ENCODE assay signal across 13 cellular contexts in the genomic region with DNA sequence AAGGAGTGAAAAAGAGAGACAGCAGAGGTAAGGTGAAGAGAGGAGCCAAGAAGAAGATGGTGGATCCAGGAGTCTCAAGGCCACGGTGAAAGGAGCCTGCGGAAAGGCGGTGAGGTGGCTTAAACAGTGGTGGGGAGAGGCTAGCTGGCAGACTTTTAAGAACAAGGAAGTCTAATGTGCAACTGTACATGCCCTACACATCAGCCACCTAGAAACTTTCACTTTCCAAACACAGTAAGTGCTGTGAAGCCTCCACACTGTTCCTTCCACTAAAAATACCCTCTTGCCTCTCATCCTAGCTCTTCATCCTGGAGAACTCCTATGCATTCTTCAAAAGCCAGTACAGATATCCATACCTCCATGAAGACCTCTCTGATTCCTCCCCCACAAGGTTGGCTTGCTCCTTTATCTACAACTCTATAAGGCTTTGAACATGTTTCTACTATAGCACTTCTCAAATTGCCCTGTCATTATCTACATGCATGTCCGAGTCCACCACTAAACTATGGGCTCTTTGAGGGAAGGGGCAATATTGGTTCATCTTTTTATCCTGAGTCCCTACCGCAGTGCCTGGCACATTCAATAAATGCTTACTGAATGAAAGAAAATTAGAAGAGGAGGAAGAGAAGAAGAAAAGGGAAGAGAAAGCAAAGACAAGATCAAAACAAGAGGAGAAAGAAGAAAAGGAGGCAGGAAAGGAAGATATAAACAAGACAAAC. TPM values are rescaled to one million over a fixed set of nuclear protein-coding genes. Genes with fewer than 3 reads are reported as not detected.
A peak's percentile ranks its signal among the peaks of the same experiment; 100 is the strongest.
DNase-seq lines count a peak whose midpoint lies in the region; ATAC-seq, FAIRE-seq and TF ChIP-seq lines count a peak whose summit lies in the region.
"Had no signal": no experiment of that assay in that cellular context is flagged by ENCODE, and none has a peak within 500 bp of the region (broad histone marks: within the 10 kb centered on the region; RNA-seq: fewer than 3 reads in every experiment).

No MANE protein-coding gene starts in this region.

- intact Hi-C loops in GM12878 (cut with micrococcal nuclease; ENCODE audit: unreplicated experiment), result loop anchor here (5.0 kb wide), 2 partner anchors 471 to 851 kb away; no protein-coding TSS in a partner anchor

- H4K20me1 ChIP-seq in GM12878 (ENCODE audit: control insufficient read depth, insufficient read depth), result no peaks in the 10 kb centered on the region

- no peak for TF ChIP-seq RAD21 in GM12878 (IDR thresholded peaks at IDR 0.05; ENCODE audit: insufficient read depth, low read depth, low read length)

- TF ChIP-seq POLR2A in GM12878 (IDR thresholded peaks at IDR 0.05; ENCODE audit: low read depth, low read length), result no peak

- in situ Hi-C loops in GM12878 (cut with MboI), result no loop called here

- FAIRE-seq in GM12878 (lab: Jason Lieb, UNC), result peak; percentile 64

- SMC1A ChIA-PET in GM12878 (lab: Charles Lee; ENCODE audit: uncharacterized antibody, unreplicated experiment), result interaction anchor here (0.8 to 2.0 kb wide), 12 partner anchors 9 to 519 kb away, joined by 3 to 14 read pairs (median 4); partner anchors contain the start of gene CTNNA3

- H3K9me3 ChIP-seq in GM12878 (replicated peaks; ENCODE audit: control insufficient read depth, insufficient read depth, low read length), result no peaks in the 10 kb centered on the region

- CTCF ChIA-PET in GM12878 (lab: Yijun Ruan, JAX), result interaction anchor here (0.5 to 7.7 kb wide), 13 partner anchors 11 to 951 kb away, joined by 3 to 113 read pairs (median 4); partner anchors contain the start of gene CTNNA3

- no peaks in the 10 kb centered on the region for H3K27me3 ChIP-seq in GM12878 (replicated peaks in 1 of 2; ENCODE audit: control insufficient read depth in 2 of 2, insufficient read depth in 2 of 2, low read length in 1 of 2)

- no peak overlapping the region for H3K9ac ChIP-seq in GM12878 (ENCODE audit: control insufficient read depth, insufficient read depth, low read length)

- H3K27ac ChIP-seq in GM12878 (ENCODE audit: control insufficient read depth, insufficient read depth), result peak overlapping the region; percentile 45

- RAD21 ChIA-PET in GM12878 (lab: Charles Lee; ENCODE audit: unreplicated experiment), result interaction anchor here (0.5 to 1.8 kb wide), 4 partner anchors 11 to 972 kb away, joined by 3 to 11 read pairs (median 3); partner anchors contain the start of gene CTNNA3

- 42% methylated on average over 5 of the region's 5 CpGs for WGBS in GM12878 (ENCODE audit: insufficient coverage, insufficient replicate concordance, low lambda C conversion rate, missing lambda C conversion rate)

- TF ChIP-seq EP300 in GM12878 (IDR thresholded peaks at IDR 0.05; ENCODE audit: borderline replicate concordance in 1 of 2, control insufficient read depth in 1 of 2, low read depth in 2 of 2, low read length in 2 of 2), result no peak

- H3K4me2 ChIP-seq in GM12878 (ENCODE audit: control insufficient read depth, insufficient read depth), result peak overlapping the region; percentile 43

- no peaks in the 10 kb centered on the region for H3K79me2 ChIP-seq in GM12878 (ENCODE audit: control insufficient read depth, insufficient read depth, low read length)

- no peaks in the 10 kb centered on the region for H3K36me3 ChIP-seq in GM12878 (ENCODE audit: control insufficient read depth in 2 of 2, insufficient read depth in 2 of 2, low read length in 1 of 2)

- no peak for TF ChIP-seq CTCF in GM12878 (IDR thresholded peaks at IDR 0.05 in 2 of 3, conservative IDR thresholded peaks at IDR 0.05 in 1 of 3; ENCODE audit: control insufficient read depth in 2 of 3, extremely low read depth in 1 of 3, insufficient read depth in 1 of 3, low read depth in 3 of 3, low read length in 3 of 3)

- peak overlapping the region; percentile 81 for H2AFZ ChIP-seq in GM12878 (ENCODE audit: control insufficient read depth, low read depth, low read length)

- no TSS peak for BruUV-seq in GM12878 (replicated peaks; lab: Mats Ljungman, UMichigan)

- POLR2A ChIA-PET in GM12878 (lab: Charles Lee), result interaction anchor here (0.9 to 1.7 kb wide), 2 partner anchors 13 to 14 kb away, joined by 3 to 4 read pairs; no protein-coding TSS in a partner anchor

- H3K4me3 ChIP-seq in GM12878, result 0 out of 2 replicates have a peak overlapping the region, but pooled peaks have one; percentile 27

- peak; percentile 49 for ATAC-seq in GM18498 (IDR thresholded peaks at IDR 0.05; ENCODE audit: unreplicated experiment)
- peak; percentile 45 for ATAC-seq in GM19467 (IDR thresholded peaks at IDR 0.05; ENCODE audit: unreplicated experiment)
- peak; percentile 42 for ATAC-seq in HG03442 (IDR thresholded peaks at IDR 0.05; ENCODE audit: unreplicated experiment)
- ATAC-seq in GM12878, result peak; percentile 76
- ATAC-seq: esophagus mucosa had no signal

- DNase-seq in GM12878 (ENCODE audit: low read depth, low spot score), result no peak
- no peak for DNase-seq in NCI-H2171 (lab: John Stamatoyannopoulos, UW)
- no peak for DNase-seq in stimulated activated CD4-positive, alpha-beta T cell treated with anti-CD3 and anti-CD28 coated beads, Interleukin-2, amount 100 ng/mL, for 24 hours
- no peak for DNase-seq in iPS-NIHi11 (ENCODE audit: low spot score)
- no peak for DNase-seq in HT-29 (ENCODE audit: low spot score)
- DNase-seq: amniotic stem cell, DMS79 treated with DMSO at 0.1 percent for 48 hours, NCI-H2081, T1000 had no signal

- peaks cover 43% of the 10 kb centered on the region for H3K4me1 ChIP-seq in GM12878 (ENCODE audit: control insufficient read depth, insufficient read depth, low read length)

TF ChIP-seq in GM12878, 131 proteins besides CTCF, POLR2A, EP300 and RAD21:
- TF ChIP-seq EED (IDR thresholded peaks at IDR 0.05; ENCODE audit: low read depth) (peak; percentile 35; the same call in 1 of the 2 replicates), IKZF2 (IDR thresholded peaks at IDR 0.05) (0 out of 4 replicates have a peak, but pooled peaks of 1 of the 2 experiments have one; percentile 13), SPI1 (IDR thresholded peaks at IDR 0.05; ENCODE audit: borderline replicate concordance, insufficient read depth, low read depth, low read length) (peak; percentile 49), GATAD2B (conservative IDR thresholded peaks at IDR 0.05; ENCODE audit: low read depth) (no peak)
TF ChIP-seq in GM12878: peak in this region for 3.

RNA-seq across cellular contexts. Expression of gene DNAJC12, which starts 54.3 kb away (rescaled TPM):
- 8.1 and 8.5 TPM in 2 replicates for total RNA-seq in GM12878 (2013; cell fraction: nucleolus; rRNA removed)
- 1.7 and 1.8 TPM in 2 replicates for total RNA-seq in GM12878 (2014; rRNA removed)
- total RNA-seq in GM12878 (2014; rRNA removed; fragmentation: Illumina TruSeq; extraction: Trizol), result 2.6 and 2.7 TPM in 2 replicates
- total RNA-seq in GM12878 (2021), result 1.2 and 2.1 TPM in 2 replicates
- polyA plus RNA-seq in GM12878 (2011; ENCODE audit: low read depth), result 0.34 TPM
- polyA plus RNA-seq in GM12878 (2011; rRNA removed), result 4.2 and 7.4 TPM in 2 replicates
- 1.9 and 2.2 TPM in 2 replicates for polyA plus RNA-seq in GM12878 (2011; cell fraction: cytosol; rRNA removed)
- 2.1 and 2.3 TPM in 2 replicates for polyA plus RNA-seq in GM12878 (2011; cell fraction: nucleus; rRNA removed)
- polyA plus RNA-seq in GM12878 (2012), result 0.59 and 0.65 TPM in 2 replicates
- polyA plus RNA-seq in GM12878 (2014; fragmentation: Illumina TruSeq; extraction: Trizol), result 3.5 and 5.9 TPM in 2 replicates
- polyA plus RNA-seq in GM12878 (2014; fragmentation: Nextera tagmentation; extraction: Ambion mirVana), result 1 to 10 TPM; 3.3 to 4.5 TPM
- polyA plus RNA-seq in GM12878 (2014; rRNA removed), result 1.1 and 1.2 TPM in 2 replicates
- 1 to 10 TPM; 2.7 to 4.1 TPM for polyA plus RNA-seq in GM12878 (2016; fragmentation: Nextera tagmentation; extraction: Ambion mirVana)
- 0.62 and 0.95 TPM in 2 replicates for polyA minus RNA-seq in GM12878 (2011; rRNA and poly(A)+ RNA removed)
- 2.8 TPM in 1 of 2 replicates, not detected in the other for polyA minus RNA-seq in GM12878 (2011; cell fraction: cytosol; rRNA and poly(A)+ RNA removed)
- 0.36 and 0.48 TPM in 2 replicates for polyA minus RNA-seq in GM12878 (2011; cell fraction: nucleus; rRNA and poly(A)+ RNA removed)
- total RNA-seq in HT-29 (2014; rRNA removed; shearing (Covaris generic)), result 2.8 and 3.4 TPM in 2 replicates
